In genomic region chr7:126718419-126718818, GRCh38 we compare ENCODE assay signal across 16 cellular contexts.
"Had no signal": no experiment of that assay in that cellular context is flagged by ENCODE, and none has a peak within 500 bp of the region (broad histone marks: within the 10 kb centered on the region; RNA-seq: fewer than 3 reads in every experiment).

No MANE protein-coding gene starts in this region.

- H3K9me3 ChIP-seq: esophagus squamous epithelium, sigmoid colon, thoracic aorta, upper lobe of right lung had no signal

- H3K27me3 ChIP-seq: cardiac muscle cell, esophagus squamous epithelium, sigmoid colon, upper lobe of right lung had no signal

- H3K4me1 ChIP-seq: esophagus squamous epithelium, sigmoid colon, upper lobe of right lung had no signal

- H3K27ac ChIP-seq: cardiac muscle cell, esophagus squamous epithelium, sigmoid colon, thoracic aorta, upper lobe of right lung had no signal

- H3K4me3 ChIP-seq: cardiac muscle cell, esophagus squamous epithelium, sigmoid colon, thoracic aorta, upper lobe of right lung had no signal

- ATAC-seq: effector memory CD8-positive, alpha-beta T cell; left ventricle myocardium superior; stimulated activated memory B cell treated with anti-CD40 and anti-IgM and Interleukin-4, amounts not matched to agents 10 μg/mL and 1 μg/mL and 100 μg/mL, for 72 hours; upper lobe of right lung had no signal

- DNase-seq: activated CD4-positive, alpha-beta T cell treated with anti-CD3 and anti-CD28 coated beads, Interleukin-2, amount 50 U/mL, for 48 hours; amygdala; dermis blood vessel endothelial cell; effector memory CD8-positive, alpha-beta T cell; esophagus squamous epithelium; immature natural killer cell; left ventricle myocardium superior; nephron progenitor cell; nucleus accumbens; posterior cingulate gyrus; sigmoid colon; stimulated activated CD4-positive, alpha-beta T cell treated with anti-CD3 and anti-CD28 coated beads, Interleukin-4, amount 100 ng/mL, for 4 hours; upper lobe of right lung had no signal

- H3K36me3 ChIP-seq: cardiac muscle cell, esophagus squamous epithelium, sigmoid colon, thoracic aorta, upper lobe of right lung had no signal
